Comparison of ENCODE assay signal across 6 cellular contexts in the genomic region with DNA sequence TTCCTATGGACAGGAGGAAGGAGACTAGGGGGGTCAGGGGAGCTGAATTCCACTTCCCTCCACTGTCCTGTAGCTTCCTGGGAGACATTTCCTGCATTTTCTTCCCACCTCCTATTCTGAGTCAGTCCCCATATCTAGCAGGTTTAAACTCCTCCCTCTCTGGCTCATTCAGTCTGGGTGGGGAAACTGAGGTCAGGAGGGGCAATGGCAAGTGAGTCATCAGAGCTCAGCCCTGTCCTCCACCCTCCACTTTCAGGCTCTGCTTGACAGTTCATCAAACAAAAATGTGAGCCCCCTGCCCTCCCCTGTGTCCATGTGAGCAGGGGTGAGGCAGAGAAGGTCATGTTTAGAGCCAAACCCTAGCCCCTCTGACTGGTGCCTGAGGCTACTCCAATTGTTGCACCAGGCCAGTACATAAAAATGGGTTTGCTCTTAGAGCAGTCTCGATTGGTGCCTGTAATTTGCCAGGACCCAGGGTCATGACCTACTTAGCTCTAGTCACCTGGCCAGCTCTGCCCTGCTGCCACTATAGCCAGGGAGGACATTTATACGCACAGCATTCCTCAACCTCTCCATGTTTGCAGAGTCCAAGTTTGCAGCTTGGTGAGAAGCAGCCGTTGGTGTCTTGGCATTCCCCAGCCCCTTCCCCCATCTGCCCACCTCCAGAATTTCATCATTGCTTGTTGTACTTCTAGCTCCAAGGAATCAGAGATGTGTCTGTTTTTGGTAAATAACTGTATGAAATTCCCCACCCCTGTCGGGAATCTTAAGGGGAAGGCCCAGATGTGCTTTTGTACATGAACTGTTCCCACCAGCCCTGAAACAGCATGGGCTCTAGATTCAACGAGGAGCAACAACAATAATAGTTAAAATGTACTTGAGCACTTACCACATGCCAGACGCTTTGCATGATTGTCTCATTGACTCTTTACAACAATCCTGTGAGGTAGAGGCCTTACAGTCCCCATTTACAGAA. TPM values are rescaled to one million over a fixed set of nuclear protein-coding genes. Genes with fewer than 3 reads are reported as not detected.
DNase-seq lines count a peak whose midpoint lies in the region; ATAC-seq and TF ChIP-seq lines count a peak whose summit lies in the region.
"Had no signal": no experiment of that assay in that cellular context is flagged by ENCODE, and none has a peak within 500 bp of the region (broad histone marks: within the 10 kb centered on the region; RNA-seq: fewer than 3 reads in every experiment).

No MANE protein-coding gene starts in this region.

- ATAC-seq in heart left ventricle (peak in 3 of 4 donors; percentile 30 to 61 (median 59)), thoracic aorta (ENCODE audit: insufficient number of reproducible peaks, low FRiP score, low read depth) (peak; percentile 59), GM18907 (IDR thresholded peaks at IDR 0.05; ENCODE audit: unreplicated experiment) (no peak)
- ATAC-seq: activated CD4-positive, CD25-positive, alpha-beta regulatory T cell treated with anti-CD3 and anti-CD28 coated beads, Interleukin-2, amount 50 U/mL, for 24 hours had no signal

- H3K4me1 ChIP-seq in heart left ventricle: peaks cover 0 to 25% (median 9%) of the 10 kb centered on the region in 12 donors
- peaks cover 0 to 7% of the 10 kb centered on the region in 2 donors for H3K4me1 ChIP-seq in thoracic aorta (ENCODE audit: control insufficient read depth in 1 of 2, low read depth in 2 of 2)

- 57 to 68% (median 61%) methylated on average over 6 of the region's 6 CpGs for WGBS in heart left ventricle, 4 donors

- DNase-seq in SK-N-MC (ENCODE audit: low read depth, low spot score) (no peak), heart left ventricle (no peak), thoracic aorta (ENCODE audit: low spot score) (no peak)
- no peak for DNase-seq in activated CD8-positive, alpha-beta memory T cell treated with anti-CD3 and anti-CD28 coated beads for 24 hours

- peaks cover 53% of the 10 kb centered on the region for H3K36me3 ChIP-seq in SK-N-MC (ENCODE audit: insufficient read depth, low read length)
- peaks cover 0 to 91% (median 69%) of the 10 kb centered on the region in 9 donors for H3K36me3 ChIP-seq in heart left ventricle
- peaks cover 23% of the 10 kb centered on the region for H3K36me3 ChIP-seq in thoracic aorta

- H3K4me3 ChIP-seq in SK-N-MC (peak overlapping the region; percentile 39; the same call in 1 of the 2 replicates), heart left ventricle (no peak overlapping the region), thoracic aorta (no peak overlapping the region)

- no peak for TF ChIP-seq POLR2A in heart left ventricle (IDR thresholded peaks at IDR 0.05)

- H3K9ac ChIP-seq in SK-N-MC (ENCODE audit: insufficient read length): no peak overlapping the region

- H3K27ac ChIP-seq in SK-N-MC: peak overlapping the region; percentile 84
- peak overlapping the region in 10 of 12 donors; percentile 17 to 63 (median 32) for H3K27ac ChIP-seq in heart left ventricle
- peak overlapping the region in 1 of 2 donors; percentile 37 for H3K27ac ChIP-seq in thoracic aorta

- H3K9me3 ChIP-seq in SK-N-MC (ENCODE audit: low read depth, low read length): no peaks in the 10 kb centered on the region
- H3K9me3 ChIP-seq in heart left ventricle: no peaks in the 10 kb centered on the region
- H3K9me3 ChIP-seq in thoracic aorta: no peaks in the 10 kb centered on the region

- TF ChIP-seq CTCF in heart left ventricle (IDR thresholded peaks at IDR 0.05) (no peak), thoracic aorta (IDR thresholded peaks at IDR 0.05) (no peak)

- intact Hi-C loops in heart left ventricle (cut with DNase I): no loop called here

- no peaks in the 10 kb centered on the region for H3K27me3 ChIP-seq in heart left ventricle
- no peaks in the 10 kb centered on the region for H3K27me3 ChIP-seq in thoracic aorta (replicated peaks; ENCODE audit: insufficient read depth)

RNA-seq across cellular contexts. Expression of gene SAMD4B, which starts 20.7 kb away (rescaled TPM):
- total RNA-seq in heart left ventricle: 100 to 1,000 TPM in 1 of 9 donors, 10 to 100 TPM in 8; 34.9 to 101 (median 52.3) TPM
- polyA plus RNA-seq in heart left ventricle: 10 to 100 TPM; 62.1 to 78.6 TPM
- total RNA-seq in thoracic aorta: 100 to 1,000 TPM; 101 to 153 TPM

RNA-seq across cellular contexts. Expression of gene GMFG, which starts 27.1 kb away (rescaled TPM):
- total RNA-seq in heart left ventricle (10 to 100 TPM in 8 of 9 donors, 1 to 10 TPM in 1; 6.4 to 93.3 (median 10.8) TPM), thoracic aorta (10 to 100 TPM; 15.9 to 16.0 TPM)
- polyA plus RNA-seq in heart left ventricle: 10 to 100 TPM; 16.8 to 18.7 TPM

RNA-seq across cellular contexts. Expression of gene PAF1, which starts 27.9 kb away (rescaled TPM):
- total RNA-seq in heart left ventricle (10 to 100 TPM; 32.8 to 75.7 (median 40.7) TPM), thoracic aorta (10 to 100 TPM; 25.7 to 34.5 TPM)
- polyA plus RNA-seq in heart left ventricle: 10 to 100 TPM; 32.5 to 61.1 TPM

RNA-seq across cellular contexts. Expression of gene MED29, which starts 28.2 kb away (rescaled TPM):
- total RNA-seq in heart left ventricle: 10 to 100 TPM; 26.3 to 53.0 (median 34.1) TPM
- polyA plus RNA-seq in heart left ventricle: 10 to 100 TPM; 34.1 to 46.0 TPM
- total RNA-seq in thoracic aorta: 10 to 100 TPM; 29.3 to 86.1 TPM

RNA-seq across cellular contexts. Expression of gene LRFN1, which starts 42.3 kb away (rescaled TPM):
- total RNA-seq in heart left ventricle: under 1 TPM in 8 of 9 donors, not detected in 1; 0.09 to 0.50 (median 0.28) TPM
- under 1 TPM; 0.14 to 0.34 TPM for polyA plus RNA-seq in heart left ventricle
- under 1 TPM; 0.85 to 0.95 TPM for total RNA-seq in thoracic aorta
